Comparison of ENCODE assay signal across 1 cellular context in the genomic region with DNA sequence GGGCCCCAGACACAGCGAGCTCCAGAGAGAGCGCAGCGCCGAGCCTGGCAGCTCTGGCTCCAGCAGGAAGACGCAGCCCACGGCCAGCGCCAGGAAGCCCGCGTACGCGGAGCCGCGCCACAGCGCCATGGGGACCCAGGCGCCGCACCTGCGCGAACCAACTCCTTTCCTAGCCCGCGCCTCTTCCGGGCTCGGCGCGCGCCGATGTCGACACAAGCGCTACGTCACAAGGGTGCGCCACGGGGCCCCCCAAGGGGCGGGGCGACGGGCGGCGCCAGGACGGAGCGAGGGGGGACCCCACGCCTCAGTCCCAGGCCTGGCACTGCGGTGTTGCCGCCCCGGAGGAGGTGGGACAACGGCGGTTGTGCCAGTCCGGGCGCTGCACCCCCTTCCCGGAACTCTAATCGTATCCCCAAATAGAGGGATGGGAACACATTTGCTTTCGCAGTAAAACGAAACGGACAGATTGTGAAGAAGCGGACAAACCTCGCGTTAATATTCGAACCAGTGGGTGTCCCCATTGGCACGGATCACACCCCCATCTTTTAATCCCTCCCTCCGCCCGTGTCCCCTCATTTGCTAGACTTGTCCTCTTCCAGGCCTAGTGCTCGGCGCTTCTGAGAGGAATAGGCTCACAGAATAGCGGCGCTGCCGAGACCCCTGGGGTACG.
TF ChIP-seq lines count a peak whose summit lies in the region.

A gene (minus strand): TSS at position 196 of the 670 bp plus-strand sequence. CDS start 67 bp downstream, at position 129.

TF ChIP-seq in HepG2, 621 proteins besides CTCF, POLR2A, EP300 and RAD21 (continued from another document and continues in another):
- TF ChIP-seq, protein P1, sequence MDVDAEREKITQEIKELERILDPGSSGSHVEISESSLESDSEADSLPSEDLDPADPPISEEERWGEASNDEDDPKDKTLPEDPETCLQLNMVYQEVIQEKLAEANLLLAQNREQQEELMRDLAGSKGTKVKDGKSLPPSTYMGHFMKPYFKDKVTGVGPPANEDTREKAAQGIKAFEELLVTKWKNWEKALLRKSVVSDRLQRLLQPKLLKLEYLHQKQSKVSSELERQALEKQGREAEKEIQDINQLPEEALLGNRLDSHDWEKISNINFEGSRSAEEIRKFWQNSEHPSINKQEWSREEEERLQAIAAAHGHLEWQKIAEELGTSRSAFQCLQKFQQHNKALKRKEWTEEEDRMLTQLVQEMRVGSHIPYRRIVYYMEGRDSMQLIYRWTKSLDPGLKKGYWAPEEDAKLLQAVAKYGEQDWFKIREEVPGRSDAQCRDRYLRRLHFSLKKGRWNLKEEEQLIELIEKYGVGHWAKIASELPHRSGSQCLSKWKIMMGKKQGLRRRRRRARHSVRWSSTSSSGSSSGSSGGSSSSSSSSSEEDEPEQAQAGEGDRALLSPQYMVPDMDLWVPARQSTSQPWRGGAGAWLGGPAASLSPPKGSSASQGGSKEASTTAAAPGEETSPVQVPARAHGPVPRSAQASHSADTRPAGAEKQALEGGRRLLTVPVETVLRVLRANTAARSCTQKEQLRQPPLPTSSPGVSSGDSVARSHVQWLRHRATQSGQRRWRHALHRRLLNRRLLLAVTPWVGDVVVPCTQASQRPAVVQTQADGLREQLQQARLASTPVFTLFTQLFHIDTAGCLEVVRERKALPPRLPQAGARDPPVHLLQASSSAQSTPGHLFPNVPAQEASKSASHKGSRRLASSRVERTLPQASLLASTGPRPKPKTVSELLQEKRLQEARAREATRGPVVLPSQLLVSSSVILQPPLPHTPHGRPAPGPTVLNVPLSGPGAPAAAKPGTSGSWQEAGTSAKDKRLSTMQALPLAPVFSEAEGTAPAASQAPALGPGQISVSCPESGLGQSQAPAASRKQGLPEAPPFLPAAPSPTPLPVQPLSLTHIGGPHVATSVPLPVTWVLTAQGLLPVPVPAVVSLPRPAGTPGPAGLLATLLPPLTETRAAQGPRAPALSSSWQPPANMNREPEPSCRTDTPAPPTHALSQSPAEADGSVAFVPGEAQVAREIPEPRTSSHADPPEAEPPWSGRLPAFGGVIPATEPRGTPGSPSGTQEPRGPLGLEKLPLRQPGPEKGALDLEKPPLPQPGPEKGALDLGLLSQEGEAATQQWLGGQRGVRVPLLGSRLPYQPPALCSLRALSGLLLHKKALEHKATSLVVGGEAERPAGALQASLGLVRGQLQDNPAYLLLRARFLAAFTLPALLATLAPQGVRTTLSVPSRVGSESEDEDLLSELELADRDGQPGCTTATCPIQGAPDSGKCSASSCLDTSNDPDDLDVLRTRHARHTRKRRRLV (CRISPR knock-in tag; IDR thresholded peaks at IDR 0.05) = no peak; the same call in 1 of the 2 replicates
- TF ChIP-seq GTF2F1 (IDR thresholded peaks at IDR 0.05; ENCODE audit: low read length) = 0 out of 2 replicates have a peak, but pooled peaks have one; percentile 26
- 0 out of 2 replicates have a peak, but pooled peaks have one; percentile 49 for TF ChIP-seq ZNF30 (CRISPR knock-in tag; IDR thresholded peaks at IDR 0.05)
- TF ChIP-seq ZNF337 (CRISPR knock-in tag; IDR thresholded peaks at IDR 0.05; ENCODE audit: borderline replicate concordance, low read depth) = no peak
- no peak for TF ChIP-seq ZNF468 (CRISPR knock-in tag; IDR thresholded peaks at IDR 0.05)
- TF ChIP-seq, protein P2, sequence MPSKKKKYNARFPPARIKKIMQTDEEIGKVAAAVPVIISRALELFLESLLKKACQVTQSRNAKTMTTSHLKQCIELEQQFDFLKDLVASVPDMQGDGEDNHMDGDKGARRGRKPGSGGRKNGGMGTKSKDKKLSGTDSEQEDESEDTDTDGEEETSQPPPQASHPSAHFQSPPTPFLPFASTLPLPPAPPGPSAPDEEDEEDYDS (CRISPR knock-in tag; IDR thresholded peaks at IDR 0.05) = peak; percentile 86
- TF ChIP-seq DMAP1 (CRISPR knock-in tag; IDR thresholded peaks at IDR 0.05) = peak; percentile 84
- peak; percentile 92 for TF ChIP-seq ZNF761 (CRISPR knock-in tag; conservative IDR thresholded peaks at IDR 0.05)
- TF ChIP-seq ERF (CRISPR knock-in tag; IDR thresholded peaks at IDR 0.05) = peak; percentile 95
- TF ChIP-seq, protein P3, sequence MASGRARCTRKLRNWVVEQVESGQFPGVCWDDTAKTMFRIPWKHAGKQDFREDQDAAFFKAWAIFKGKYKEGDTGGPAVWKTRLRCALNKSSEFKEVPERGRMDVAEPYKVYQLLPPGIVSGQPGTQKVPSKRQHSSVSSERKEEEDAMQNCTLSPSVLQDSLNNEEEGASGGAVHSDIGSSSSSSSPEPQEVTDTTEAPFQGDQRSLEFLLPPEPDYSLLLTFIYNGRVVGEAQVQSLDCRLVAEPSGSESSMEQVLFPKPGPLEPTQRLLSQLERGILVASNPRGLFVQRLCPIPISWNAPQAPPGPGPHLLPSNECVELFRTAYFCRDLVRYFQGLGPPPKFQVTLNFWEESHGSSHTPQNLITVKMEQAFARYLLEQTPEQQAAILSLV (CRISPR knock-in tag; IDR thresholded peaks at IDR 0.05; ENCODE audit: borderline replicate concordance) = peak; percentile 91
- TF ChIP-seq ZNF879 (CRISPR knock-in tag; IDR thresholded peaks at IDR 0.05) = peak; percentile 69; the same call in 1 of the 2 replicates
- TF ChIP-seq MAFG (CRISPR knock-in tag; IDR thresholded peaks at IDR 0.05) = no peak
- peak; percentile 43; the same call in 1 of the 2 replicates for TF ChIP-seq GATAD2A (CRISPR knock-in tag; IDR thresholded peaks at IDR 0.05)
- TF ChIP-seq ZNF570 (CRISPR knock-in tag; IDR thresholded peaks at IDR 0.05; ENCODE audit: borderline replicate concordance) = no peak
- TF ChIP-seq, protein P4, sequence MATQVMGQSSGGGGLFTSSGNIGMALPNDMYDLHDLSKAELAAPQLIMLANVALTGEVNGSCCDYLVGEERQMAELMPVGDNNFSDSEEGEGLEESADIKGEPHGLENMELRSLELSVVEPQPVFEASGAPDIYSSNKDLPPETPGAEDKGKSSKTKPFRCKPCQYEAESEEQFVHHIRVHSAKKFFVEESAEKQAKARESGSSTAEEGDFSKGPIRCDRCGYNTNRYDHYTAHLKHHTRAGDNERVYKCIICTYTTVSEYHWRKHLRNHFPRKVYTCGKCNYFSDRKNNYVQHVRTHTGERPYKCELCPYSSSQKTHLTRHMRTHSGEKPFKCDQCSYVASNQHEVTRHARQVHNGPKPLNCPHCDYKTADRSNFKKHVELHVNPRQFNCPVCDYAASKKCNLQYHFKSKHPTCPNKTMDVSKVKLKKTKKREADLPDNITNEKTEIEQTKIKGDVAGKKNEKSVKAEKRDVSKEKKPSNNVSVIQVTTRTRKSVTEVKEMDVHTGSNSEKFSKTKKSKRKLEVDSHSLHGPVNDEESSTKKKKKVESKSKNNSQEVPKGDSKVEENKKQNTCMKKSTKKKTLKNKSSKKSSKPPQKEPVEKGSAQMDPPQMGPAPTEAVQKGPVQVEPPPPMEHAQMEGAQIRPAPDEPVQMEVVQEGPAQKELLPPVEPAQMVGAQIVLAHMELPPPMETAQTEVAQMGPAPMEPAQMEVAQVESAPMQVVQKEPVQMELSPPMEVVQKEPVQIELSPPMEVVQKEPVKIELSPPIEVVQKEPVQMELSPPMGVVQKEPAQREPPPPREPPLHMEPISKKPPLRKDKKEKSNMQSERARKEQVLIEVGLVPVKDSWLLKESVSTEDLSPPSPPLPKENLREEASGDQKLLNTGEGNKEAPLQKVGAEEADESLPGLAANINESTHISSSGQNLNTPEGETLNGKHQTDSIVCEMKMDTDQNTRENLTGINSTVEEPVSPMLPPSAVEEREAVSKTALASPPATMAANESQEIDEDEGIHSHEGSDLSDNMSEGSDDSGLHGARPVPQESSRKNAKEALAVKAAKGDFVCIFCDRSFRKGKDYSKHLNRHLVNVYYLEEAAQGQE (IDR thresholded peaks at IDR 0.05; ENCODE audit: borderline replicate concordance in 1 of 2, low read depth in 1 of 2, low read length in 2 of 2) = peak in 1 of 2 experiments; percentile 23; a peak in 1 of 4 replicates
- no peak; the same call in 1 of the 2 replicates for TF ChIP-seq ZNF256 (CRISPR knock-in tag; conservative IDR thresholded peaks at IDR 0.05)
- TF ChIP-seq ZNF75D (CRISPR knock-in tag; IDR thresholded peaks at IDR 0.05; ENCODE audit: borderline replicate concordance) = peak; percentile 68; the same call in 1 of the 2 replicates
- TF ChIP-seq ZNF709 (CRISPR knock-in tag; IDR thresholded peaks at IDR 0.05) = peak; percentile 77
- TF ChIP-seq NR2C2 (CRISPR knock-in tag; IDR thresholded peaks at IDR 0.05; ENCODE audit: borderline replicate concordance) = peak; percentile 64
- no peak for TF ChIP-seq FIP1L1 (IDR thresholded peaks at IDR 0.05; ENCODE audit: borderline replicate concordance, insufficient read depth, low read depth, low read length)
- peak; percentile 79; the same call in 1 of the 2 replicates for TF ChIP-seq MTA1 (CRISPR knock-in tag; IDR thresholded peaks at IDR 0.05; ENCODE audit: borderline replicate concordance)
- no peak for TF ChIP-seq HDAC6 (IDR thresholded peaks at IDR 0.05; ENCODE audit: low read depth, low read length)
- peak; percentile 65; the same call in 1 of the 2 replicates for TF ChIP-seq MYNN (CRISPR knock-in tag; IDR thresholded peaks at IDR 0.05; ENCODE audit: low read depth)
- peak; percentile 65 for TF ChIP-seq SOX5 (CRISPR knock-in tag; IDR thresholded peaks at IDR 0.05; ENCODE audit: borderline replicate concordance)
- TF ChIP-seq SP1 (IDR thresholded peaks at IDR 0.05) = no peak
- TF ChIP-seq SP1 (CRISPR knock-in tag; IDR thresholded peaks at IDR 0.05) = peak; percentile 98
- peak; percentile 66 for TF ChIP-seq CBX1 (IDR thresholded peaks at IDR 0.05; ENCODE audit: low read depth)
- TF ChIP-seq, protein P5, sequence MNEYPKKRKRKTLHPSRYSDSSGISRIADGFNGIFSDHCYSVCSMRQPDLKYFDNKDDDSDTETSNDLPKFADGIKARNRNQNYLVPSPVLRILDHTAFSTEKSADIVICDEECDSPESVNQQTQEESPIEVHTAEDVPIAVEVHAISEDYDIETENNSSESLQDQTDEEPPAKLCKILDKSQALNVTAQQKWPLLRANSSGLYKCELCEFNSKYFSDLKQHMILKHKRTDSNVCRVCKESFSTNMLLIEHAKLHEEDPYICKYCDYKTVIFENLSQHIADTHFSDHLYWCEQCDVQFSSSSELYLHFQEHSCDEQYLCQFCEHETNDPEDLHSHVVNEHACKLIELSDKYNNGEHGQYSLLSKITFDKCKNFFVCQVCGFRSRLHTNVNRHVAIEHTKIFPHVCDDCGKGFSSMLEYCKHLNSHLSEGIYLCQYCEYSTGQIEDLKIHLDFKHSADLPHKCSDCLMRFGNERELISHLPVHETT (CRISPR knock-in tag; conservative IDR thresholded peaks at IDR 0.05) = peak; percentile 83
- peak; percentile 90 for TF ChIP-seq ARNT2 (CRISPR knock-in tag; IDR thresholded peaks at IDR 0.05; ENCODE audit: low read depth)
- TF ChIP-seq FOXA1 (IDR thresholded peaks at IDR 0.05) = no peak
- no peak; the same call in none of the 2 replicates for TF ChIP-seq FOXA1 (CRISPR knock-in tag; IDR thresholded peaks at IDR 0.05)
- TF ChIP-seq, protein P6, sequence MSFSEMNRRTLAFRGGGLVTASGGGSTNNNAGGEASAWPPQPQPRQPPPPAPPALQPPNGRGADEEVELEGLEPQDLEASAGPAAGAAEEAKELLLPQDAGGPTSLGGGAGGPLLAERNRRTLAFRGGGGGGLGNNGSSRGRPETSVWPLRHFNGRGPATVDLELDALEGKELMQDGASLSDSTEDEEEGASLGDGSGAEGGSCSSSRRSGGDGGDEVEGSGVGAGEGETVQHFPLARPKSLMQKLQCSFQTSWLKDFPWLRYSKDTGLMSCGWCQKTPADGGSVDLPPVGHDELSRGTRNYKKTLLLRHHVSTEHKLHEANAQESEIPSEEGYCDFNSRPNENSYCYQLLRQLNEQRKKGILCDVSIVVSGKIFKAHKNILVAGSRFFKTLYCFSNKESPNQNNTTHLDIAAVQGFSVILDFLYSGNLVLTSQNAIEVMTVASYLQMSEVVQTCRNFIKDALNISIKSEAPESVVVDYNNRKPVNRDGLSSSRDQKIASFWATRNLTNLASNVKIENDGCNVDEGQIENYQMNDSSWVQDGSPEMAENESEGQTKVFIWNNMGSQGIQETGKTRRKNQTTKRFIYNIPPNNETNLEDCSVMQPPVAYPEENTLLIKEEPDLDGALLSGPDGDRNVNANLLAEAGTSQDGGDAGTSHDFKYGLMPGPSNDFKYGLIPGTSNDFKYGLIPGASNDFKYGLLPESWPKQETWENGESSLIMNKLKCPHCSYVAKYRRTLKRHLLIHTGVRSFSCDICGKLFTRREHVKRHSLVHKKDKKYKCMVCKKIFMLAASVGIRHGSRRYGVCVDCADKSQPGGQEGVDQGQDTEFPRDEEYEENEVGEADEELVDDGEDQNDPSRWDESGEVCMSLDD (CRISPR knock-in tag; IDR thresholded peaks at IDR 0.05; ENCODE audit: borderline replicate concordance) = peak; percentile 98
- TF ChIP-seq, protein P7, sequence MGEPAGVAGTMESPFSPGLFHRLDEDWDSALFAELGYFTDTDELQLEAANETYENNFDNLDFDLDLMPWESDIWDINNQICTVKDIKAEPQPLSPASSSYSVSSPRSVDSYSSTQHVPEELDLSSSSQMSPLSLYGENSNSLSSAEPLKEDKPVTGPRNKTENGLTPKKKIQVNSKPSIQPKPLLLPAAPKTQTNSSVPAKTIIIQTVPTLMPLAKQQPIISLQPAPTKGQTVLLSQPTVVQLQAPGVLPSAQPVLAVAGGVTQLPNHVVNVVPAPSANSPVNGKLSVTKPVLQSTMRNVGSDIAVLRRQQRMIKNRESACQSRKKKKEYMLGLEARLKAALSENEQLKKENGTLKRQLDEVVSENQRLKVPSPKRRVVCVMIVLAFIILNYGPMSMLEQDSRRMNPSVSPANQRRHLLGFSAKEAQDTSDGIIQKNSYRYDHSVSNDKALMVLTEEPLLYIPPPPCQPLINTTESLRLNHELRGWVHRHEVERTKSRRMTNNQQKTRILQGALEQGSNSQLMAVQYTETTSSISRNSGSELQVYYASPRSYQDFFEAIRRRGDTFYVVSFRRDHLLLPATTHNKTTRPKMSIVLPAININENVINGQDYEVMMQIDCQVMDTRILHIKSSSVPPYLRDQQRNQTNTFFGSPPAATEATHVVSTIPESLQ (CRISPR knock-in tag; conservative IDR thresholded peaks at IDR 0.05) = no peak
- TF ChIP-seq JARID2 (CRISPR knock-in tag; IDR thresholded peaks at IDR 0.05; ENCODE audit: insufficient replicate concordance) = peak; percentile 51
